In the genomic region with DNA sequence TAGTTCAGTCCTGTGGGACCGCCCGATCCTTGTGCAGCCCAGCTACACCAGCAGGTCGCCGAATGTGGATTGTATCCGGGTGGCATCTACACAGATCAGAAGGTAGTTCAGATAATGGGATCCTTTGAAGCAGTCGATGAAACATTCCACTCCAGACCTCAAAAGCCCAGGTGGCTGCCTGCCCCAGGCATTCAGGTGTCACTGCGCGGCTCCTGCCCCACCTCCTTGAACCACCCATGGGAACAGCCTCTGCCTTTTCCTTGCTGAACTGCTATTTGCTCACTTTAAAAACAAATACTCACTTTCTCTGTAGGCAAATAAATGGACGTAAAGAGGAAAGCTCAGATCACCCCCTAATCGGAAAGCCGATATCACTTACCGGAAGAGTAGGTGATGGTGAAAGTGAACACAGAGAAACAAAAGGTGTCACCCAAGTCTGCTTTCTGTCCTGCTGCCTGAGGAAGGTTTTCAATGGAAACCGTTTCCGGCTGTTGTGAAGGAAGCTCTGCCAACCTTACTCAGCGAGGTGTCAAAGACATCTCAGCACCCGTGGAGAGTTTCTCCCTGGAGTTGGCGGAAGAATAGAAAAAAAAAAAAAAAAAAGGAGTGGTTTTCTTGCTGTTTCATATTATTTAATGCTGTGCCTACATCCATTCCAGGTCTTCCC, we compare ENCODE assay signal across 15 cellular contexts.
DNase-seq lines count a peak whose midpoint lies in the region; TF ChIP-seq lines count a peak whose summit lies in the region.
"Had no signal": no experiment of that assay in that cellular context is flagged by ENCODE, and none has a peak within 500 bp of the region (broad histone marks: within the 10 kb centered on the region; RNA-seq: fewer than 3 reads in every experiment).

No MANE protein-coding gene starts in this region.

- H3K27me3 ChIP-seq in sigmoid colon (no peaks in the 10 kb centered on the region), H7 (ENCODE audit: control insufficient read depth, insufficient read depth, low read length) (no peaks in the 10 kb centered on the region), tibial artery (no peaks in the 10 kb centered on the region)

- WGBS in sigmoid colon, 2 donors, result 54 to 77% methylated on average over 17 of the region's 17 CpGs

- H3K4me1 ChIP-seq in sigmoid colon (peaks cover 0 to 6% (median 0%) of the 10 kb centered on the region in 4 donors), tibial artery (peaks cover 0 to 31% (median 21%) of the 10 kb centered on the region in 4 donors)

- TF ChIP-seq CTCF in epithelial cell of esophagus (IDR thresholded peaks at IDR 0.05; ENCODE audit: insufficient read depth, low read depth, low read length, missing control alignments) (no peak), sigmoid colon (IDR thresholded peaks at IDR 0.05) (no peak), tibial artery (IDR thresholded peaks at IDR 0.05) (no peak)

- DNase-seq in NCI-H1417 (lab: John Stamatoyannopoulos, UW) (peak; percentile 50 to 82 (median 53)), NCI-H345 treated with DMSO at 0.1 percent for 48 hours (lab: John Stamatoyannopoulos, UW; ENCODE audit: unreplicated experiment) (peak; percentile 96), epithelial cell of esophagus (ENCODE audit: low read depth) (peak; percentile 37), sigmoid colon (peak; percentile 35), H7 (no peak), tibial artery (no peak)
- DNase-seq in activated naive CD4-positive, alpha-beta T cell (lab: John Stamatoyannopoulos, UW), result no peak
- DNase-seq: activated CD4-positive, alpha-beta T cell treated with anti-CD3 and anti-CD28 coated beads, Interleukin-2, amount 50 U/mL, for 1 hour; activated T-cell treated with anti-CD3 and anti-CD28 coated beads, Interleukin-2, amount 50 U/mL, for 24 hours; HCEC 1CT; NCI-H1694 treated with DMSO at 0.1 percent for 48 hours; occipital lobe; SIG-M5; stimulated activated naive CD4-positive, alpha-beta T cell had no signal

- no peak for TF ChIP-seq POLR2A in sigmoid colon (IDR thresholded peaks at IDR 0.05)

- intact Hi-C loops in sigmoid colon (cut with DNase I) (no loop called here), tibial artery (cut with DNase I; ENCODE audit: low total_unique reads) (no loop called here)

- H3K36me3 ChIP-seq in sigmoid colon (no peaks in the 10 kb centered on the region), H7 (replicated peaks; ENCODE audit: control insufficient read depth, insufficient read depth, low read length) (no peaks in the 10 kb centered on the region), tibial artery (no peaks in the 10 kb centered on the region)

- peaks cover 0 to 8% (median under 1%) of the 10 kb centered on the region in 4 donors for H3K9me3 ChIP-seq in sigmoid colon
- H3K9me3 ChIP-seq in tibial artery, result no peaks in the 10 kb centered on the region

- H3K27ac ChIP-seq in sigmoid colon (peak overlapping the region in 1 of 4 donors; percentile 48), tibial artery (no peak overlapping the region)
- H3K27ac ChIP-seq: skin epidermis had no signal

- H3K4me3 ChIP-seq in epithelial cell of esophagus (ENCODE audit: low read length) (no peak overlapping the region), sigmoid colon (no peak overlapping the region), H7 (ENCODE audit: insufficient read depth, low read depth, low read length) (no peak overlapping the region), tibial artery (no peak overlapping the region)
- H3K4me3 ChIP-seq: skin epidermis had no signal

- TF ChIP-seq EP300 in sigmoid colon (IDR thresholded peaks at IDR 0.05), result no peak

Comparison
In these comparisons a context has a peak if more than half of its experiments do, and no peak if none do; other contexts are left out.
1. DNase-seq: peak in NCI-H1417 (3 of 3), NCI-H345 treated with DMSO at 0.1 percent for 48 hours (single experiment), epithelial cell of esophagus (single experiment) and sigmoid colon (single experiment); none in activated naive CD4-positive, alpha-beta T cell (0 of 4), H7 (single experiment) and tibial artery (0 of 2).